ENCODE assay signal across 16 cellular contexts in genomic region chr19:38697197-38697596, GRCh38. TPM values are rescaled to one million over a fixed set of nuclear protein-coding genes. Genes with fewer than 3 reads are reported as not detected.
DNase-seq lines count a peak whose midpoint lies in the region; ATAC-seq, FAIRE-seq and TF ChIP-seq lines count a peak whose summit lies in the region.
"Had no signal": no experiment of that assay in that cellular context is flagged by ENCODE, and none has a peak within 500 bp of the region (broad histone marks: within the 10 kb centered on the region; RNA-seq: fewer than 3 reads in every experiment).

No MANE protein-coding gene starts in this region.

- peak overlapping the region; percentile 69 for H3K27ac ChIP-seq in cingulate gyrus (ENCODE audit: low read depth, low read length)
- peak overlapping the region; percentile 28 for H3K27ac ChIP-seq in lower lobe of right lung
- peak overlapping the region in 3 of 4 donors; percentile 58 to 96 (median 92) for H3K27ac ChIP-seq in tibial nerve
- H3K27ac ChIP-seq: 22Rv1 had no signal

- intact Hi-C loops in lower lobe of right lung (cut with DNase I) = no loop called here

- WGBS in tibial nerve, 2 donors = 83 to 87% methylated on average over 3 to 6 of the region's 6 CpGs

- no peak for TF ChIP-seq EP300 in tibial nerve (IDR thresholded peaks at IDR 0.05)

- H3K27me3 ChIP-seq in lower lobe of right lung (ENCODE audit: low read depth) = no peaks in the 10 kb centered on the region
- H3K27me3 ChIP-seq in tibial nerve = no peaks in the 10 kb centered on the region

- ATAC-seq in lower lobe of right lung = no peak
- ATAC-seq: stimulated activated naive B cell treated with anti-CD40 and anti-IgM and Interleukin-4, amounts not matched to agents 10 μg/mL and 1 μg/mL and 100 μg/mL, for 72 hours had no signal

- peaks cover 11% of the 10 kb centered on the region for H3K36me3 Mint-ChIP-seq in T-helper 1 cell treated with Interleukin-12 subunit alpha and Interleukin-12 subunit beta and Interleukin-4 antibody, amounts not matched to agents 30 μg/mL and 1 μg/mL, for 36 hours (ENCODE audit: low read depth)

- peaks cover 52% of the 10 kb centered on the region for H3K36me3 ChIP-seq in lower lobe of right lung
- H3K36me3 ChIP-seq in tibial nerve = peaks cover 0 to 21% (median 6%) of the 10 kb centered on the region in 3 donors

- no peaks in the 10 kb centered on the region for H3K9me3 Mint-ChIP-seq in T-helper 1 cell treated with Interleukin-12 subunit alpha and Interleukin-12 subunit beta and Interleukin-4 antibody, amounts not matched to agents 30 μg/mL and 1 μg/mL, for 36 hours
- H3K9me3 Mint-ChIP-seq: central memory CD8-positive, alpha-beta T cell; stimulated activated naive B cell treated with anti-CD40 and anti-IgM and Interleukin-4, amounts not matched to agents 10 μg/mL and 1 μg/mL and 100 μg/mL, for 72 hours had no signal

- no peak overlapping the region for H3K4me3 ChIP-seq in lower lobe of right lung
- H3K4me3 ChIP-seq in tibial nerve = no peak overlapping the region

- peaks cover 59% of the 10 kb centered on the region for H3K4me1 Mint-ChIP-seq in T-helper 1 cell treated with Interleukin-12 subunit alpha and Interleukin-12 subunit beta and Interleukin-4 antibody, amounts not matched to agents 30 μg/mL and 1 μg/mL, for 36 hours (ENCODE audit: low read depth)

- no peak overlapping the region for H3K4me3 Mint-ChIP-seq in T-helper 1 cell treated with Interleukin-12 subunit alpha and Interleukin-12 subunit beta and Interleukin-4 antibody, amounts not matched to agents 30 μg/mL and 1 μg/mL, for 36 hours
- H3K4me3 Mint-ChIP-seq: central memory CD8-positive, alpha-beta T cell; stimulated activated naive B cell treated with anti-CD40 and anti-IgM and Interleukin-4, amounts not matched to agents 10 μg/mL and 1 μg/mL and 100 μg/mL, for 72 hours had no signal

- no peak for TF ChIP-seq CTCF in lower lobe of right lung (IDR thresholded peaks at IDR 0.05)
- TF ChIP-seq CTCF in tibial nerve (IDR thresholded peaks at IDR 0.05) = no peak

- H3K9me3 ChIP-seq in lower lobe of right lung = no peaks in the 10 kb centered on the region
- H3K9me3 ChIP-seq in tibial nerve = no peaks in the 10 kb centered on the region

- H3K27me3 Mint-ChIP-seq in T-helper 1 cell treated with Interleukin-12 subunit alpha and Interleukin-12 subunit beta and Interleukin-4 antibody, amounts not matched to agents 30 μg/mL and 1 μg/mL, for 36 hours (ENCODE audit: low read depth) = no peaks in the 10 kb centered on the region
- H3K27me3 Mint-ChIP-seq: central memory CD8-positive, alpha-beta T cell; stimulated activated naive B cell treated with anti-CD40 and anti-IgM and Interleukin-4, amounts not matched to agents 10 μg/mL and 1 μg/mL and 100 μg/mL, for 72 hours had no signal

- no peak for FAIRE-seq in frontal cortex (lab: Jason Lieb, UNC)

- H3K4me1 ChIP-seq in lower lobe of right lung (peaks cover 100% of the 10 kb centered on the region), tibial nerve (peaks cover 0 to 100% (median 91%) of the 10 kb centered on the region in 4 donors)

- DNase-seq in T-helper 1 cell = no peak
- DNase-seq in lower lobe of right lung = no peak
- DNase-seq in tibial nerve (ENCODE audit: low spot score in 2 of 2) = no peak
- no peak for DNase-seq in frontal cortex (ENCODE audit: low spot score in 2 of 2)
- DNase-seq in NCI-H1092 treated with DMSO at 0.1 percent for 48 hours (lab: John Stamatoyannopoulos, UW) = no peak
- no peak for DNase-seq in RPMI8226
- DNase-seq: activated CD4-positive, alpha-beta T cell treated with anti-CD3 and anti-CD28 coated beads for 4 hours; activated effector memory CD4-positive, alpha-beta T cell treated with anti-CD3 and anti-CD28 coated beads, Interleukin-2, amount 50 U/mL, for 16 hours; NCI-H1417 treated with DMSO at 0.1 percent for 48 hours; NCI-H69; occipital lobe; stimulated activated naive B cell treated with anti-CD40 and anti-IgM and Interleukin-4, amounts not matched to agents 10 μg/mL and 1 μg/mL and 100 μg/mL, for 72 hours had no signal

- no peak for TF ChIP-seq POLR2A in tibial nerve (IDR thresholded peaks at IDR 0.05)

- peak overlapping the region; percentile 57 for H3K27ac Mint-ChIP-seq in T-helper 1 cell treated with Interleukin-12 subunit alpha and Interleukin-12 subunit beta and Interleukin-4 antibody, amounts not matched to agents 30 μg/mL and 1 μg/mL, for 36 hours

RNA-seq across cellular contexts. Expression of gene CAPN12, which starts 47.1 kb away (rescaled TPM):
- total RNA-seq in lower lobe of right lung (18.2 TPM), tibial nerve (1 to 10 TPM; 3.5 to 5.7 (median 4.8) TPM), frontal cortex (under 0.01 TPM)
- total RNA-seq: occipital lobe had no signal

RNA-seq across cellular contexts. Expression of gene ACTN4, which starts 49.7 kb away (rescaled TPM):
- total RNA-seq in lower lobe of right lung (454 TPM), tibial nerve (100 to 1,000 TPM; 342 to 463 (median 382) TPM), frontal cortex (50.1 TPM)

Comparison
In these comparisons a context has a peak if more than half of its experiments do, and no peak if none do; other contexts are left out.
1. H3K27ac ChIP-seq: peak in every context shown above with its lines; median percentile 92 in tibial nerve; 69 in cingulate gyrus; 28 in lower lobe of right lung.